In genomic region chr12:100716949-100717732, GRCh38 we compare ENCODE assay signal across 10 cellular contexts.
DNase-seq lines count a peak whose midpoint lies in the region; ATAC-seq and TF ChIP-seq lines count a peak whose summit lies in the region.
"Had no signal": no experiment of that assay in that cellular context is flagged by ENCODE, and none has a peak within 500 bp of the region (broad histone marks: within the 10 kb centered on the region; RNA-seq: fewer than 3 reads in every experiment).

No MANE protein-coding gene starts in this region.

- H3K9me3 Mint-ChIP-seq in activated CD4-positive, alpha-beta T cell treated with anti-CD3 and anti-CD28 coated beads for 36 hours (ENCODE audit: low read depth), result no peaks in the 10 kb centered on the region
- H3K9me3 Mint-ChIP-seq in chondrocyte (ENCODE audit: low read depth), result no peaks in the 10 kb centered on the region
- no peaks in the 10 kb centered on the region for H3K9me3 Mint-ChIP-seq in activated CD8-positive, alpha-beta T cell treated with anti-CD3 and anti-CD28 coated beads for 36 hours
- H3K9me3 Mint-ChIP-seq: central memory CD8-positive, alpha-beta T cell had no signal

- H3K36me3 ChIP-seq in left lung (no peaks in the 10 kb centered on the region), upper lobe of right lung (no peaks in the 10 kb centered on the region)

- H3K27ac ChIP-seq in left lung (no peak overlapping the region), upper lobe of right lung (no peak overlapping the region)

- peak; percentile 16 for ATAC-seq in activated CD4-positive, alpha-beta T cell treated with anti-CD3 and anti-CD28 coated beads for 36 hours
- peak; percentile 30 for ATAC-seq in left lung
- ATAC-seq in upper lobe of right lung, result peak; percentile 43
- ATAC-seq in HG03108 (IDR thresholded peaks at IDR 0.05; ENCODE audit: unreplicated experiment), result no peak
- no peak for ATAC-seq in activated CD8-positive, alpha-beta T cell treated with anti-CD3 and anti-CD28 coated beads for 36 hours

- H3K27ac Mint-ChIP-seq in activated CD4-positive, alpha-beta T cell treated with anti-CD3 and anti-CD28 coated beads for 36 hours, result no peak overlapping the region
- no peak overlapping the region for H3K27ac Mint-ChIP-seq in chondrocyte (ENCODE audit: unreplicated experiment)
- no peak overlapping the region for H3K27ac Mint-ChIP-seq in activated CD8-positive, alpha-beta T cell treated with anti-CD3 and anti-CD28 coated beads for 36 hours

- H3K36me3 Mint-ChIP-seq in activated CD4-positive, alpha-beta T cell treated with anti-CD3 and anti-CD28 coated beads for 36 hours (ENCODE audit: low read depth), result no peaks in the 10 kb centered on the region
- H3K36me3 Mint-ChIP-seq in chondrocyte (ENCODE audit: low read depth), result no peaks in the 10 kb centered on the region
- no peaks in the 10 kb centered on the region for H3K36me3 Mint-ChIP-seq in activated CD8-positive, alpha-beta T cell treated with anti-CD3 and anti-CD28 coated beads for 36 hours (ENCODE audit: low read depth)

- intact Hi-C loops in activated CD4-positive, alpha-beta T cell treated with anti-CD3 and anti-CD28 coated beads for 36 hours (cut with DNase I, micrococcal nuclease), result no loop called here
- intact Hi-C loops in left lung (cut with DNase I), result no loop called here
- intact Hi-C loops in upper lobe of right lung (cut with DNase I), result no loop called here
- intact Hi-C loops in activated CD8-positive, alpha-beta T cell treated with anti-CD3 and anti-CD28 coated beads for 36 hours (cut with micrococcal nuclease), result no loop called here

- H3K4me3 ChIP-seq in left lung (no peak overlapping the region), upper lobe of right lung (no peak overlapping the region)

- POLR2A ChIA-PET in activated CD4-positive, alpha-beta T cell treated with anti-CD3 and anti-CD28 coated beads for 36 hours (lab: Charles Lee), result no interaction called here
- POLR2A ChIA-PET in activated CD8-positive, alpha-beta T cell treated with anti-CD3 and anti-CD28 coated beads for 36 hours (lab: Charles Lee), result no interaction called here

- no peaks in the 10 kb centered on the region for H3K4me1 Mint-ChIP-seq in activated CD4-positive, alpha-beta T cell treated with anti-CD3 and anti-CD28 coated beads for 36 hours
- peaks cover 9% of the 10 kb centered on the region for H3K4me1 Mint-ChIP-seq in chondrocyte (ENCODE audit: low read depth)
- H3K4me1 Mint-ChIP-seq in activated CD8-positive, alpha-beta T cell treated with anti-CD3 and anti-CD28 coated beads for 36 hours (ENCODE audit: low read depth), result no peaks in the 10 kb centered on the region
- H3K4me1 Mint-ChIP-seq: central memory CD8-positive, alpha-beta T cell had no signal

- TF ChIP-seq CTCF in chondrocyte (IDR thresholded peaks at IDR 0.05) (no peak), left lung (IDR thresholded peaks at IDR 0.05) (no peak), upper lobe of right lung (IDR thresholded peaks at IDR 0.05) (no peak)
- TF ChIP-seq CTCF in activated CD8-positive, alpha-beta T cell treated with anti-CD3 and anti-CD28 coated beads for 36 hours (IDR thresholded peaks at IDR 0.05), result no peak

- H3K9me3 ChIP-seq in left lung (no peaks in the 10 kb centered on the region), upper lobe of right lung (no peaks in the 10 kb centered on the region)

- H3K27me3 Mint-ChIP-seq in activated CD4-positive, alpha-beta T cell treated with anti-CD3 and anti-CD28 coated beads for 36 hours, result peaks cover 39% of the 10 kb centered on the region
- peaks cover 37% of the 10 kb centered on the region for H3K27me3 Mint-ChIP-seq in chondrocyte (ENCODE audit: low read depth)
- peaks cover 34% of the 10 kb centered on the region for H3K27me3 Mint-ChIP-seq in activated CD8-positive, alpha-beta T cell treated with anti-CD3 and anti-CD28 coated beads for 36 hours

- no peak overlapping the region for H3K4me3 Mint-ChIP-seq in activated CD4-positive, alpha-beta T cell treated with anti-CD3 and anti-CD28 coated beads for 36 hours
- H3K4me3 Mint-ChIP-seq in chondrocyte (ENCODE audit: unreplicated experiment), result peak overlapping the region; percentile 71
- H3K4me3 Mint-ChIP-seq in activated CD8-positive, alpha-beta T cell treated with anti-CD3 and anti-CD28 coated beads for 36 hours, result no peak overlapping the region
- H3K4me3 Mint-ChIP-seq: central memory CD8-positive, alpha-beta T cell had no signal

- peaks cover 0 to 10% of the 10 kb centered on the region in 2 donors for H3K4me1 ChIP-seq in left lung
- H3K4me1 ChIP-seq in upper lobe of right lung, result no peaks in the 10 kb centered on the region

- H3K27me3 ChIP-seq in left lung, result peaks cover 35 to 66% of the 10 kb centered on the region in 2 donors
- H3K27me3 ChIP-seq in upper lobe of right lung, result peaks cover 52% of the 10 kb centered on the region

- CTCF ChIA-PET in activated CD4-positive, alpha-beta T cell treated with anti-CD3 and anti-CD28 coated beads for 36 hours (lab: Charles Lee), result no interaction called here
- CTCF ChIA-PET in activated CD8-positive, alpha-beta T cell treated with anti-CD3 and anti-CD28 coated beads for 36 hours (lab: Charles Lee), result no interaction called here

- DNase-seq in activated CD4-positive, alpha-beta T cell treated with anti-CD3 and anti-CD28 coated beads for 36 hours, result no peak
- no peak for DNase-seq in activated CD4-positive, alpha-beta T cell treated with anti-CD3 and anti-CD28 coated beads, Interleukin-2, amount 50 U/mL, for 4 hours
- DNase-seq in chondrocyte (ENCODE audit: low spot score), result no peak
- peak in 1 of 2 donors; percentile 74 for DNase-seq in left lung
- DNase-seq in upper lobe of right lung, result no peak
- no peak for DNase-seq in activated CD8-positive, alpha-beta T cell treated with anti-CD3 and anti-CD28 coated beads for 36 hours
- no peak for DNase-seq in occipital lobe (lab: John Stamatoyannopoulos, UW)
- DNase-seq: SIG-M5 had no signal

Comparison
In these comparisons a context has a peak if more than half of its experiments do, and no peak if none do; other contexts are left out.
1. ATAC-seq: peak in activated CD4-positive, alpha-beta T cell treated with anti-CD3 and anti-CD28 coated beads for 36 hours (single experiment), left lung (single experiment) and upper lobe of right lung (single experiment); none in HG03108 (single experiment) and activated CD8-positive, alpha-beta T cell treated with anti-CD3 and anti-CD28 coated beads for 36 hours (single experiment).